1 cellular context compared by ENCODE assay signal in the genomic region with DNA sequence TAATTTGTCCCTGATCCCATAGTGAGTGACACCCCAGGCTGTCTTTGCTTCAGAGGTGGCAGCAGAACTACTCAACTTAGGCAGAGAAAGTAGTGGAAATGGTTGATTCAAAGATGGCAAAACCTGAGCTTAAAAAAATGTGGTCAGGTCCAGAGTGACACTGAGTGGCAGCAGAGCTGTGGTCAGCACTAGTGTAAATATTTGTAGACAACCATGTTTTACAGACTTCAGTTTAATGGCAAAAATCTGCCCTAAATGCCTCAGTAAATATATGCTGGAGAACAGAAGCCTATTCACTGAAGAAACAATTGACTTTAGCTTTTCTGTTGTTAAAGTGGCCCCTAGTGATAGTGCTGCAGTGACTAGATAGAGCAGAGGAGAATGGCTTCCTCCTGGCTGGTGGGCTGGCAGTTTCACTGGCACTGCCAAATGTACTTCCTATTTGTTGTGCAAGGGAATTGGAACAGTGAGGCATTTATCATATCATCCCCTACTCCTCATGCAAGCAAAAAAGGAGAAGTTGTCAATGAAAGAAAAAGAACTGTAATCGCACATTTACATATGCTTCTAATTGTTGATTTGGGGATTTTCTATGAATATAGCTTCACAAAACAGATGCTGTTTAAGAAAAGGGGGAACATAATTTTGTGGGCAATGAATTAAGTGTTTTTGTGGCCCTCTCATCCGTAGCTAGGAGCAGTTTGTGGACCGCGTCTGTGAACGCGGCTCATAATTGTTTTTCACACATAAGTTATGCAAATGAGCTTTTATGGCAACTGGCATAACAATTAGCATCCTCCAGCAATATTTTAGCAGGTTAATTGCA.
TF ChIP-seq lines count a peak whose summit lies in the region.

No MANE protein-coding gene starts in this region.

TF ChIP-seq in HepG2, 621 proteins besides CTCF, POLR2A, EP300 and RAD21 (continued from another document and continues in another):
- TF ChIP-seq, protein P1, sequence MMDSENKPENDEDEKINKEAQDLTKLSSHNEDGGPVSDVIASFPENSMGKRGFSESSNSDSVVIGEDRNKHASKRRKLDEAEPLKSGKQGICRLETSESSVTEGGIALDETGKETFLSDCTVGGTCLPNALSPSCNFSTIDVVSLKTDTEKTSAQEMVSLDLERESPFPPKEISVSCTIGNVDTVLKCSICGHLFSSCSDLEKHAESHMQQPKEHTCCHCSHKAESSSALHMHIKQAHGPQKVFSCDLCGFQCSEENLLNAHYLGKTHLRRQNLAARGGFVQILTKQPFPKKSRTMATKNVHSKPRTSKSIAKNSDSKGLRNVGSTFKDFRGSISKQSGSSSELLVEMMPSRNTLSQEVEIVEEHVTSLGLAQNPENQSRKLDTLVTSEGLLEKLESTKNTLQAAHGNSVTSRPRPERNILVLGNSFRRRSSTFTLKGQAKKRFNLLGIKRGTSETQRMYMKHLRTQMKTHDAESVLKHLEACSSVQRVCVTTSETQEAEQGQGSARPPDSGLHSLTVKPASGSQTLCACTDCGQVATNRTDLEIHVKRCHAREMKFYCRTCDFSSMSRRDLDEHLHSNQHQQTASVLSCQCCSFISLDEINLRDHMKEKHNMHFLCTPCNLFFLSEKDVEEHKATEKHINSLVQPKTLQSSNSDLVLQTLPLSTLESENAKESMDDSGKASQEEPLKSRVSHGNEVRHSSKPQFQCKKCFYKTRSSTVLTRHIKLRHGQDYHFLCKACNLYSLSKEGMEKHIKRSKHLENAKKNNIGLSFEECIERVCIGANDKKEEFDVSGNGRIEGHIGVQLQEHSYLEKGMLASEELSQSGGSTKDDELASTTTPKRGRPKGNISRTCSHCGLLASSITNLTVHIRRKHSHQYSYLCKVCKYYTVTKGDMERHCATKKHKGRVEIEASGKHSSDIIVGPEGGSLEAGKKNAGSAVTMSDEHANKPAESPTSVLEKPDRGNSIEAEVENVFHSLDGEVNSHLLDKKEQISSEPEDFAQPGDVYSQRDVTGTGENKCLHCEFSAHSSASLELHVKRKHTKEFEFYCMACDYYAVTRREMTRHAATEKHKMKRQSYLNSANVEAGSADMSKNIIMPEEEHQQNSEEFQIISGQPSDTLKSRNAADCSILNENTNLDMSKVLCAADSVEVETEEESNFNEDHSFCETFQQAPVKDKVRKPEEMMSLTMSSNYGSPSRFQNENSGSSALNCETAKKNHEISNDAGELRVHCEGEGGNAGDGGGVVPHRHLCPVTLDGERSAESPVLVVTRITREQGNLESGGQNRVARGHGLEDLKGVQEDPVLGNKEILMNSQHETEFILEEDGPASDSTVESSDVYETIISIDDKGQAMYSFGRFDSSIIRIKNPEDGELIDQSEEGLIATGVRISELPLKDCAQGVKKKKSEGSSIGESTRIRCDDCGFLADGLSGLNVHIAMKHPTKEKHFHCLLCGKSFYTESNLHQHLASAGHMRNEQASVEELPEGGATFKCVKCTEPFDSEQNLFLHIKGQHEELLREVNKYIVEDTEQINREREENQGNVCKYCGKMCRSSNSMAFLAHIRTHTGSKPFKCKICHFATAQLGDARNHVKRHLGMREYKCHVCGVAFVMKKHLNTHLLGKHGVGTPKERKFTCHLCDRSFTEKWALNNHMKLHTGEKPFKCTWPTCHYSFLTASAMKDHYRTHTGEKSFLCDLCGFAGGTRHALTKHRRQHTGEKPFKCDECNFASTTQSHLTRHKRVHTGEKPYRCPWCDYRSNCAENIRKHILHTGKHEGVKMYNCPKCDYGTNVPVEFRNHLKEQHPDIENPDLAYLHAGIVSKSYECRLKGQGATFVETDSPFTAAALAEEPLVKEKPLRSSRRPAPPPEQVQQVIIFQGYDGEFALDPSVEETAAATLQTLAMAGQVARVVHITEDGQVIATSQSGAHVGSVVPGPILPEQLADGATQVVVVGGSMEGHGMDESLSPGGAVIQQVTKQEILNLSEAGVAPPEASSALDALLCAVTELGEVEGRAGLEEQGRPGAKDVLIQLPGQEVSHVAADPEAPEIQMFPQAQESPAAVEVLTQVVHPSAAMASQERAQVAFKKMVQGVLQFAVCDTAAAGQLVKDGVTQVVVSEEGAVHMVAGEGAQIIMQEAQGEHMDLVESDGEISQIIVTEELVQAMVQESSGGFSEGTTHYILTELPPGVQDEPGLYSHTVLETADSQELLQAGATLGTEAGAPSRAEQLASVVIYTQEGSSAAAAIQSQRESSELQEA (CRISPR knock-in tag; IDR thresholded peaks at IDR 0.05; ENCODE audit: not compliant biosample characterization): no peak
- peak; percentile 81 for TF ChIP-seq TARDBP (CRISPR knock-in tag; IDR thresholded peaks at IDR 0.05)
- TF ChIP-seq, protein P2, sequence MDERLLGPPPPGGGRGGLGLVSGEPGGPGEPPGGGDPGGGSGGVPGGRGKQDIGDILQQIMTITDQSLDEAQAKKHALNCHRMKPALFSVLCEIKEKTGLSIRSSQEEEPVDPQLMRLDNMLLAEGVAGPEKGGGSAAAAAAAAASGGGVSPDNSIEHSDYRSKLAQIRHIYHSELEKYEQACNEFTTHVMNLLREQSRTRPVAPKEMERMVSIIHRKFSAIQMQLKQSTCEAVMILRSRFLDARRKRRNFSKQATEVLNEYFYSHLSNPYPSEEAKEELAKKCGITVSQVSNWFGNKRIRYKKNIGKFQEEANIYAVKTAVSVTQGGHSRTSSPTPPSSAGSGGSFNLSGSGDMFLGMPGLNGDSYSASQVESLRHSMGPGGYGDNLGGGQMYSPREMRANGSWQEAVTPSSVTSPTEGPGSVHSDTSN (CRISPR knock-in tag; IDR thresholded peaks at IDR 0.05): peak; percentile 61; the same call in 1 of the 2 replicates
- TF ChIP-seq, protein P3, sequence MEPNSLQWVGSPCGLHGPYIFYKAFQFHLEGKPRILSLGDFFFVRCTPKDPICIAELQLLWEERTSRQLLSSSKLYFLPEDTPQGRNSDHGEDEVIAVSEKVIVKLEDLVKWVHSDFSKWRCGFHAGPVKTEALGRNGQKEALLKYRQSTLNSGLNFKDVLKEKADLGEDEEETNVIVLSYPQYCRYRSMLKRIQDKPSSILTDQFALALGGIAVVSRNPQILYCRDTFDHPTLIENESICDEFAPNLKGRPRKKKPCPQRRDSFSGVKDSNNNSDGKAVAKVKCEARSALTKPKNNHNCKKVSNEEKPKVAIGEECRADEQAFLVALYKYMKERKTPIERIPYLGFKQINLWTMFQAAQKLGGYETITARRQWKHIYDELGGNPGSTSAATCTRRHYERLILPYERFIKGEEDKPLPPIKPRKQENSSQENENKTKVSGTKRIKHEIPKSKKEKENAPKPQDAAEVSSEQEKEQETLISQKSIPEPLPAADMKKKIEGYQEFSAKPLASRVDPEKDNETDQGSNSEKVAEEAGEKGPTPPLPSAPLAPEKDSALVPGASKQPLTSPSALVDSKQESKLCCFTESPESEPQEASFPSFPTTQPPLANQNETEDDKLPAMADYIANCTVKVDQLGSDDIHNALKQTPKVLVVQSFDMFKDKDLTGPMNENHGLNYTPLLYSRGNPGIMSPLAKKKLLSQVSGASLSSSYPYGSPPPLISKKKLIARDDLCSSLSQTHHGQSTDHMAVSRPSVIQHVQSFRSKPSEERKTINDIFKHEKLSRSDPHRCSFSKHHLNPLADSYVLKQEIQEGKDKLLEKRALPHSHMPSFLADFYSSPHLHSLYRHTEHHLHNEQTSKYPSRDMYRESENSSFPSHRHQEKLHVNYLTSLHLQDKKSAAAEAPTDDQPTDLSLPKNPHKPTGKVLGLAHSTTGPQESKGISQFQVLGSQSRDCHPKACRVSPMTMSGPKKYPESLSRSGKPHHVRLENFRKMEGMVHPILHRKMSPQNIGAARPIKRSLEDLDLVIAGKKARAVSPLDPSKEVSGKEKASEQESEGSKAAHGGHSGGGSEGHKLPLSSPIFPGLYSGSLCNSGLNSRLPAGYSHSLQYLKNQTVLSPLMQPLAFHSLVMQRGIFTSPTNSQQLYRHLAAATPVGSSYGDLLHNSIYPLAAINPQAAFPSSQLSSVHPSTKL (CRISPR knock-in tag; IDR thresholded peaks at IDR 0.05): peak; percentile 88
- no peak for TF ChIP-seq SAFB2 (CRISPR knock-in tag; IDR thresholded peaks at IDR 0.05; ENCODE audit: borderline replicate concordance, low read depth)
- TF ChIP-seq, protein P4, sequence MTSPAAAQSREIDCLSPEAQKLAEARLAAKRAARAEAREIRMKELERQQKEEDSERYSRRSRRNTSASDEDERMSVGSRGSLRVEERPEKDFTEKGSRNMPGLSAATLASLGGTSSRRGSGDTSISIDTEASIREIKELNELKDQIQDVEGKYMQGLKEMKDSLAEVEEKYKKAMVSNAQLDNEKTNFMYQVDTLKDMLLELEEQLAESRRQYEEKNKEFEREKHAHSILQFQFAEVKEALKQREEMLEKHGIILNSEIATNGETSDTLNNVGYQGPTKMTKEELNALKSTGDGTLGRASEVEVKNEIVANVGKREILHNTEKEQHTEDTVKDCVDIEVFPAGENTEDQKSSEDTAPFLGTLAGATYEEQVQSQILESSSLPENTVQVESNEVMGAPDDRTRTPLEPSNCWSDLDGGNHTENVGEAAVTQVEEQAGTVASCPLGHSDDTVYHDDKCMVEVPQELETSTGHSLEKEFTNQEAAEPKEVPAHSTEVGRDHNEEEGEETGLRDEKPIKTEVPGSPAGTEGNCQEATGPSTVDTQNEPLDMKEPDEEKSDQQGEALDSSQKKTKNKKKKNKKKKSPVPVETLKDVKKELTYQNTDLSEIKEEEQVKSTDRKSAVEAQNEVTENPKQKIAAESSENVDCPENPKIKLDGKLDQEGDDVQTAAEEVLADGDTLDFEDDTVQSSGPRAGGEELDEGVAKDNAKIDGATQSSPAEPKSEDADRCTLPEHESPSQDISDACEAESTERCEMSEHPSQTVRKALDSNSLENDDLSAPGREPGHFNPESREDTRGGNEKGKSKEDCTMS (CRISPR knock-in tag; conservative IDR thresholded peaks at IDR 0.05): no peak
- no peak for TF ChIP-seq MYNN (CRISPR knock-in tag; IDR thresholded peaks at IDR 0.05; ENCODE audit: low read depth)
- no peak for TF ChIP-seq HNRNPUL1 (IDR thresholded peaks at IDR 0.05; ENCODE audit: low read depth, low read length)
- TF ChIP-seq HNRNPL (IDR thresholded peaks at IDR 0.05; ENCODE audit: low read depth, low read length): no peak
- peak; percentile 61; the same call in 1 of the 2 replicates for TF ChIP-seq SALL1 (CRISPR knock-in tag; IDR thresholded peaks at IDR 0.05)
- no peak for TF ChIP-seq ZNF441 (CRISPR knock-in tag; IDR thresholded peaks at IDR 0.05; ENCODE audit: borderline replicate concordance)
- TF ChIP-seq ATF1 (CRISPR knock-in tag; IDR thresholded peaks at IDR 0.05): peak; percentile 23; the same call in 1 of the 2 replicates
- TF ChIP-seq SMYD3 (CRISPR knock-in tag; IDR thresholded peaks at IDR 0.05): 0 out of 2 replicates have a peak, but pooled peaks have one; percentile 50
- 0 out of 2 replicates have a peak, but pooled peaks have one; percentile 60 for TF ChIP-seq CBFB (CRISPR knock-in tag; IDR thresholded peaks at IDR 0.05)
- TF ChIP-seq CREM (IDR thresholded peaks at IDR 0.05): peak; percentile 35; the same call in 1 of the 2 replicates
- no peak for TF ChIP-seq CREM (CRISPR knock-in tag; IDR thresholded peaks at IDR 0.05)
- TF ChIP-seq RCOR2 (CRISPR knock-in tag; IDR thresholded peaks at IDR 0.05): peak; percentile 73
- TF ChIP-seq NAIF1 (CRISPR knock-in tag; IDR thresholded peaks at IDR 0.05; ENCODE audit: borderline replicate concordance): no peak
- no peak for TF ChIP-seq ZBTB7A (CRISPR knock-in tag; IDR thresholded peaks at IDR 0.05)
- TF ChIP-seq HOXA5 (CRISPR knock-in tag; IDR thresholded peaks at IDR 0.05): peak; percentile 34; the same call in 1 of the 2 replicates
- no peak for TF ChIP-seq IKZF1 (IDR thresholded peaks at IDR 0.05)
- peak; percentile 42; the same call in 1 of the 2 replicates for TF ChIP-seq ERF (CRISPR knock-in tag; IDR thresholded peaks at IDR 0.05)
- peak; percentile 49 for TF ChIP-seq STAG1 (CRISPR knock-in tag; IDR thresholded peaks at IDR 0.05)
- TF ChIP-seq, protein P5, sequence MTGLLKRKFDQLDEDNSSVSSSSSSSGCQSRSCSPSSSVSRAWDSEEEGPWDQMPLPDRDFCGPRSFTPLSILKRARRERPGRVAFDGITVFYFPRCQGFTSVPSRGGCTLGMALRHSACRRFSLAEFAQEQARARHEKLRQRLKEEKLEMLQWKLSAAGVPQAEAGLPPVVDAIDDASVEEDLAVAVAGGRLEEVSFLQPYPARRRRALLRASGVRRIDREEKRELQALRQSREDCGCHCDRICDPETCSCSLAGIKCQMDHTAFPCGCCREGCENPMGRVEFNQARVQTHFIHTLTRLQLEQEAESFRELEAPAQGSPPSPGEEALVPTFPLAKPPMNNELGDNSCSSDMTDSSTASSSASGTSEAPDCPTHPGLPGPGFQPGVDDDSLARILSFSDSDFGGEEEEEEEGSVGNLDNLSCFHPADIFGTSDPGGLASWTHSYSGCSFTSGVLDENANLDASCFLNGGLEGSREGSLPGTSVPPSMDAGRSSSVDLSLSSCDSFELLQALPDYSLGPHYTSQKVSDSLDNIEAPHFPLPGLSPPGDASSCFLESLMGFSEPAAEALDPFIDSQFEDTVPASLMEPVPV (CRISPR knock-in tag; IDR thresholded peaks at IDR 0.05): peak; percentile 60; the same call in 1 of the 2 replicates
- peak; percentile 62 for TF ChIP-seq NCOA2 (CRISPR knock-in tag; IDR thresholded peaks at IDR 0.05)
- no peak for TF ChIP-seq ZFP1 (CRISPR knock-in tag; IDR thresholded peaks at IDR 0.05)
- TF ChIP-seq ZNF333 (CRISPR knock-in tag; IDR thresholded peaks at IDR 0.05; ENCODE audit: borderline replicate concordance): no peak
- TF ChIP-seq, protein P6, sequence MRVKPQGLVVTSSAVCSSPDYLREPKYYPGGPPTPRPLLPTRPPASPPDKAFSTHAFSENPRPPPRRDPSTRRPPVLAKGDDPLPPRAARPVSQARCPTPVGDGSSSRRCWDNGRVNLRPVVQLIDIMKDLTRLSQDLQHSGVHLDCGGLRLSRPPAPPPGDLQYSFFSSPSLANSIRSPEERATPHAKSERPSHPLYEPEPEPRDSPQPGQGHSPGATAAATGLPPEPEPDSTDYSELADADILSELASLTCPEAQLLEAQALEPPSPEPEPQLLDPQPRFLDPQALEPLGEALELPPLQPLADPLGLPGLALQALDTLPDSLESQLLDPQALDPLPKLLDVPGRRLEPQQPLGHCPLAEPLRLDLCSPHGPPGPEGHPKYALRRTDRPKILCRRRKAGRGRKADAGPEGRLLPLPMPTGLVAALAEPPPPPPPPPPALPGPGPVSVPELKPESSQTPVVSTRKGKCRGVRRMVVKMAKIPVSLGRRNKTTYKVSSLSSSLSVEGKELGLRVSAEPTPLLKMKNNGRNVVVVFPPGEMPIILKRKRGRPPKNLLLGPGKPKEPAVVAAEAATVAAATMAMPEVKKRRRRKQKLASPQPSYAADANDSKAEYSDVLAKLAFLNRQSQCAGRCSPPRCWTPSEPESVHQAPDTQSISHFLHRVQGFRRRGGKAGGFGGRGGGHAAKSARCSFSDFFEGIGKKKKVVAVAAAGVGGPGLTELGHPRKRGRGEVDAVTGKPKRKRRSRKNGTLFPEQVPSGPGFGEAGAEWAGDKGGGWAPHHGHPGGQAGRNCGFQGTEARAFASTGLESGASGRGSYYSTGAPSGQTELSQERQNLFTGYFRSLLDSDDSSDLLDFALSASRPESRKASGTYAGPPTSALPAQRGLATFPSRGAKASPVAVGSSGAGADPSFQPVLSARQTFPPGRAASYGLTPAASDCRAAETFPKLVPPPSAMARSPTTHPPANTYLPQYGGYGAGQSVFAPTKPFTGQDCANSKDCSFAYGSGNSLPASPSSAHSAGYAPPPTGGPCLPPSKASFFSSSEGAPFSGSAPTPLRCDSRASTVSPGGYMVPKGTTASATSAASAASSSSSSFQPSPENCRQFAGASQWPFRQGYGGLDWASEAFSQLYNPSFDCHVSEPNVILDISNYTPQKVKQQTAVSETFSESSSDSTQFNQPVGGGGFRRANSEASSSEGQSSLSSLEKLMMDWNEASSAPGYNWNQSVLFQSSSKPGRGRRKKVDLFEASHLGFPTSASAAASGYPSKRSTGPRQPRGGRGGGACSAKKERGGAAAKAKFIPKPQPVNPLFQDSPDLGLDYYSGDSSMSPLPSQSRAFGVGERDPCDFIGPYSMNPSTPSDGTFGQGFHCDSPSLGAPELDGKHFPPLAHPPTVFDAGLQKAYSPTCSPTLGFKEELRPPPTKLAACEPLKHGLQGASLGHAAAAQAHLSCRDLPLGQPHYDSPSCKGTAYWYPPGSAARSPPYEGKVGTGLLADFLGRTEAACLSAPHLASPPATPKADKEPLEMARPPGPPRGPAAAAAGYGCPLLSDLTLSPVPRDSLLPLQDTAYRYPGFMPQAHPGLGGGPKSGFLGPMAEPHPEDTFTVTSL (CRISPR knock-in tag; IDR thresholded peaks at IDR 0.05; ENCODE audit: borderline replicate concordance): peak; percentile 86; the same call in 1 of the 2 replicates
